ENCODE assay signal across 9 cellular contexts in the genomic region with DNA sequence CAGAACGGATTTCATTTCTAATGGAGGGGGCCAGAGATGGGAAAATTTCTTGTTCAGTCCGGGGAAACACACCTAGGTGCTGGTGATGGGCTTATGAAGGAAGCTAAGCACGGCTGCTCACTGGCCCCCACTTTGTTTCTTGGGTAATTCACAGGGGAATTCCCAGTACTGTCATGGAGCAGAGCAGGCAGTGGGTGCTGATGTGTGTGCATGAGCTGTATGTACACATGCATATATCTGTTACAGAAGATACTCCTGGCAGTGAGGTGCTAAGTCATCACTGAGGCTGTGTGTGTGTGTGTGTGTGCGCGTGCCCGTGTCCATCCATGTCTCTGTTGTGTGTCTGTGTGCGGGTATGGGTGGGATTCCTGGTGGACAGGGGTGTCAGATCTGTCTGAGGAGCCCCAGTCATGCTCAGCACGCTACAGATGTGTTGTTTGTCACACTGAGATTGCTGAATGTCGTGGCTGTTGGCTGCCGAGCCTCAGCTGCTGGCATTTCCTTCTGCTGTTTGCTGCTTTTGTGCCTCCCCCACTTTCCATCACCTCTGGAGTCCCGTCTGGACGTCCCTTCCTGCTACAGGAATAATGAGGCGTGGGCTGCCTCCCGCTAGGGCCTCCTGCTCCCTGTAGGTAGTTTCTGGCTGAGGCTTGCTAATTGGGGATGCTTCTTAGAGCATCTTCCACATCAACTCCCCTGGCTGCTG. TPM values are rescaled to one million over a fixed set of nuclear protein-coding genes. Genes with fewer than 3 reads are reported as not detected.
A peak's percentile ranks its signal among the peaks of the same experiment; 100 is the strongest.
DNase-seq lines count a peak whose midpoint lies in the region; ATAC-seq, FAIRE-seq and TF ChIP-seq lines count a peak whose summit lies in the region.
"Had no signal": no experiment of that assay in that cellular context is flagged by ENCODE, and none has a peak within 500 bp of the region (broad histone marks: within the 10 kb centered on the region; RNA-seq: fewer than 3 reads in every experiment).

No MANE protein-coding gene starts in this region.

- H3K27ac ChIP-seq in DND-41 (ENCODE audit: low read length) (no peak overlapping the region), Panc1 (ENCODE audit: low read length) (peak overlapping the region; percentile 49; the same call in 1 of the 2 replicates), GM12878 (ENCODE audit: control insufficient read depth, insufficient read depth) (peak overlapping the region; percentile 84), kidney (ENCODE audit: low read depth in 2 of 2, low read length in 2 of 2) (no peak overlapping the region), testis (peak overlapping the region in 1 of 2 donors; percentile 29)
- H3K27ac ChIP-seq: epithelial cell of prostate had no signal

- CTCF ChIA-PET in Panc1 (lab: Charles Lee): interaction anchor here (0.5 to 0.6 kb wide), 2 partner anchors 48 to 463 kb away, joined by 5 to 10 read pairs; no protein-coding TSS in a partner anchor
- CTCF ChIA-PET in GM12878 (lab: Yijun Ruan, JAX): interaction anchor here (0.6 to 2.7 kb wide), 19 partner anchors 9 to 670 kb away, joined by 3 to 33 read pairs (median 7); partner anchors contain the start of gene SCLT1

- H3K9ac ChIP-seq in DND-41 (ENCODE audit: low read depth, low read length): no peak overlapping the region
- peak overlapping the region; percentile 25; the same call in 1 of the 2 replicates for H3K9ac ChIP-seq in GM12878 (ENCODE audit: control insufficient read depth, insufficient read depth, low read length)
- H3K9ac ChIP-seq in kidney (ENCODE audit: low read length in 2 of 2): peak overlapping the region in 1 of 2 donors; percentile 22

- SMC1A ChIA-PET in GM12878 (lab: Charles Lee; ENCODE audit: uncharacterized antibody, unreplicated experiment): interaction anchor here (0.6 to 4.4 kb wide), 24 partner anchors 9 to 671 kb away, joined by 3 to 33 read pairs (median 4); no protein-coding TSS in a partner anchor

- 25% methylated on average over 14 of the region's 14 CpGs for WGBS in GM12878 (ENCODE audit: insufficient coverage, insufficient replicate concordance, low lambda C conversion rate, missing lambda C conversion rate)
- WGBS in testis, 2 donors: 79 to 81% methylated on average over 14 of the region's 14 CpGs

- no peak for TF ChIP-seq EP300 in GM12878 (IDR thresholded peaks at IDR 0.05; ENCODE audit: borderline replicate concordance in 1 of 2, control insufficient read depth in 1 of 2, low read depth in 2 of 2, low read length in 2 of 2)

- FAIRE-seq in GM12878 (lab: Jason Lieb, UNC) (no peak), kidney (lab: Jason Lieb, UNC) (no peak)

- TF ChIP-seq POLR2A in GM12878 (IDR thresholded peaks at IDR 0.05; ENCODE audit: low read depth, low read length) (peak; percentile 63; the same call in 1 of the 2 replicates), testis (IDR thresholded peaks at IDR 0.05) (no peak)

- TF ChIP-seq CTCF in DND-41 (IDR thresholded peaks at IDR 0.05; ENCODE audit: borderline replicate concordance, extremely low read depth, low read length, poor library complexity, severe bottlenecking) (no peak), Panc1 (IDR thresholded peaks at IDR 0.05) (no peak), GM12878 (IDR thresholded peaks at IDR 0.05 in 2 of 3, conservative IDR thresholded peaks at IDR 0.05 in 1 of 3; ENCODE audit: control insufficient read depth in 2 of 3, extremely low read depth in 1 of 3, insufficient read depth in 1 of 3, low read depth in 3 of 3, low read length in 3 of 3) (no peak), kidney (IDR thresholded peaks at IDR 0.05; ENCODE audit: borderline replicate concordance, extremely low read depth, insufficient read depth) (no peak), testis (IDR thresholded peaks at IDR 0.05) (no peak)

- H3K27me3 ChIP-seq in DND-41 (ENCODE audit: insufficient read depth, low read length, poor library complexity): no peaks in the 10 kb centered on the region
- no peaks in the 10 kb centered on the region for H3K27me3 ChIP-seq in Panc1 (ENCODE audit: control insufficient read depth, insufficient read depth, low read length)
- H3K27me3 ChIP-seq in GM12878 (replicated peaks in 1 of 2; ENCODE audit: control insufficient read depth in 2 of 2, insufficient read depth in 2 of 2, low read length in 1 of 2): no peaks in the 10 kb centered on the region
- H3K27me3 ChIP-seq in testis: no peaks in the 10 kb centered on the region

- RAD21 ChIA-PET in GM12878 (lab: Charles Lee; ENCODE audit: unreplicated experiment): interaction anchor here (0.7 to 2.9 kb wide), 18 partner anchors 8 to 573 kb away, joined by 3 to 35 read pairs (median 5); partner anchors contain the start of genes JADE1 and SCLT1

- in situ Hi-C loops in Panc1 (cut with HindIII; ENCODE audit: low pct_unique_long_range_greater_than_20kb, low sequenced_read_pairs): no loop called here
- in situ Hi-C loops in GM12878 (cut with MboI): loop anchor here (5.0 kb wide), 2 partner anchors 295 to 670 kb away; no protein-coding TSS in a partner anchor

- POLR2A ChIA-PET in Panc1 (lab: Charles Lee) (no interaction called here), GM12878 (lab: Charles Lee) (interaction anchor here (0.8 to 2.3 kb wide), 6 partner anchors 12 to 50 kb away, joined by 3 to 18 read pairs (median 4); no protein-coding TSS in a partner anchor)

- no peaks in the 10 kb centered on the region for H3K9me3 ChIP-seq in DND-41 (ENCODE audit: insufficient read depth, low read length, severe bottlenecking)
- no peaks in the 10 kb centered on the region for H3K9me3 ChIP-seq in Panc1 (ENCODE audit: control insufficient read depth, insufficient read depth, low read depth, low read length)
- no peaks in the 10 kb centered on the region for H3K9me3 ChIP-seq in GM12878 (replicated peaks; ENCODE audit: control insufficient read depth, insufficient read depth, low read length)
- H3K9me3 ChIP-seq in kidney (ENCODE audit: control insufficient read depth in 1 of 2, low read length in 2 of 2): no peaks in the 10 kb centered on the region
- no peaks in the 10 kb centered on the region for H3K9me3 ChIP-seq in testis

- peak; percentile 23 for ATAC-seq in DND-41 (ENCODE audit: insufficient read depth, low read depth)
- peak; percentile 48 for ATAC-seq in GM21737 (IDR thresholded peaks at IDR 0.05; ENCODE audit: unreplicated experiment)
- peak; percentile 63 for ATAC-seq in Panc1
- peak; percentile 91 for ATAC-seq in GM12878

- H2AFZ ChIP-seq in DND-41 (ENCODE audit: low read depth, low read length): no peak overlapping the region
- H2AFZ ChIP-seq in GM12878 (ENCODE audit: control insufficient read depth, low read depth, low read length): peak overlapping the region; percentile 24

- no peak overlapping the region for H3K4me2 ChIP-seq in DND-41 (ENCODE audit: insufficient read depth, low read length)
- peak overlapping the region; percentile 42 for H3K4me2 ChIP-seq in GM12878 (ENCODE audit: control insufficient read depth, insufficient read depth)

- H3K4me3 ChIP-seq in DND-41 (ENCODE audit: low read depth in 1 of 2, low read length in 2 of 2) (no peak overlapping the region), Panc1 (ENCODE audit: low read depth in 2 of 2, low read length in 2 of 2) (no peak overlapping the region), GM12878 (no peak overlapping the region; the same call in 1 of the 2 replicates), kidney (ENCODE audit: low read length in 2 of 2) (no peak overlapping the region), testis (no peak overlapping the region)

- intact Hi-C loops in Panc1 (cut with micrococcal nuclease; ENCODE audit: unreplicated experiment): no loop called here
- intact Hi-C loops in GM12878 (cut with micrococcal nuclease; ENCODE audit: unreplicated experiment): loop anchor here (1.0 kb wide), 5 partner anchors 51 to 671 kb away; no protein-coding TSS in a partner anchor
- intact Hi-C loops in kidney (cut with DNase I): loop anchor here (10.0 kb wide), 1 partner anchor 668 kb away; no protein-coding TSS in a partner anchor
- intact Hi-C loops in testis (cut with DNase I; ENCODE audit: low total_unique reads): loop anchor here (2.0 to 10.0 kb wide), 2 partner anchors 52 to 408 kb away; no protein-coding TSS in a partner anchor

- no peaks in the 10 kb centered on the region for H3K4me1 ChIP-seq in DND-41 (ENCODE audit: insufficient read depth, low read length)
- no peaks in the 10 kb centered on the region for H3K4me1 ChIP-seq in Panc1 (ENCODE audit: control insufficient read depth, insufficient read depth, low read length)
- peaks cover 36% of the 10 kb centered on the region for H3K4me1 ChIP-seq in GM12878 (ENCODE audit: control insufficient read depth, insufficient read depth, low read length)
- peaks cover 0 to 16% of the 10 kb centered on the region in 2 donors for H3K4me1 ChIP-seq in kidney (ENCODE audit: control insufficient read depth in 1 of 2, insufficient read depth in 1 of 2, low read depth in 1 of 2, low read length in 2 of 2)
- peaks cover 8% of the 10 kb centered on the region for H3K4me1 ChIP-seq in testis

- TF ChIP-seq RAD21 in GM12878 (IDR thresholded peaks at IDR 0.05; ENCODE audit: insufficient read depth, low read depth, low read length): no peak

- BruUV-seq in Panc1 (replicated peaks; lab: Mats Ljungman, UMichigan) (no TSS peak), GM12878 (replicated peaks; lab: Mats Ljungman, UMichigan) (no TSS peak)

- H4K20me1 ChIP-seq in DND-41 (ENCODE audit: insufficient read depth, low read length): peaks cover 35% of the 10 kb centered on the region
- H4K20me1 ChIP-seq in GM12878 (ENCODE audit: control insufficient read depth, insufficient read depth): no peaks in the 10 kb centered on the region

- H3K79me2 ChIP-seq in DND-41 (ENCODE audit: insufficient read depth, low read length): peaks cover 8% of the 10 kb centered on the region; the same call in 1 of the 2 replicates
- peaks cover 4% of the 10 kb centered on the region for H3K79me2 ChIP-seq in GM12878 (ENCODE audit: control insufficient read depth, insufficient read depth, low read length)

- H3K36me3 ChIP-seq in DND-41 (ENCODE audit: insufficient read depth, low read length) (peaks cover 99% of the 10 kb centered on the region), Panc1 (ENCODE audit: control insufficient read depth, insufficient read depth, low read length) (no peaks in the 10 kb centered on the region), GM12878 (ENCODE audit: control insufficient read depth in 2 of 2, insufficient read depth in 2 of 2, low read length in 1 of 2) (peaks cover 23 to 35% of the 10 kb centered on the region in 2 experiments), kidney (ENCODE audit: control insufficient read depth in 1 of 2, insufficient read depth in 2 of 2, low read length in 2 of 2) (peaks cover 43 to 63% of the 10 kb centered on the region in 2 donors), testis (ENCODE audit: low read depth, missing control alignments) (no peaks in the 10 kb centered on the region)

- no peak for DNase-seq in DND-41
- no peak for DNase-seq in Panc1 (ENCODE audit: low read depth, low spot score)
- peak; percentile 63 for DNase-seq in GM12878 (ENCODE audit: low read depth, low spot score)
- DNase-seq in stimulated activated CD4-positive, alpha-beta T cell treated with anti-CD3 and anti-CD28 coated beads, Interleukin-12 subunit alpha, Interleukin-12 subunit beta, amount 100 ng/mL, for 48 hours (ENCODE audit: low read depth in 2 of 3, low spot score in 1 of 3): peak in 2 of 3 donors; percentile 25 to 27
- no peak for DNase-seq in kidney
- no peak for DNase-seq in testis
- no peak for DNase-seq in putamen (ENCODE audit: low spot score)

RNA-seq across cellular contexts. Expression of gene JADE1, which starts 53.3 kb away (rescaled TPM):
- total RNA-seq in Panc1 (2021; ENCODE audit: unreplicated experiment) (23.4 TPM), GM12878 (2014; rRNA removed) (16.5 TPM in 2 replicates), GM12878 (2014; rRNA removed; fragmentation: Illumina TruSeq; extraction: Trizol) (17.2 and 17.8 TPM in 2 replicates), GM12878 (2021) (22.4 and 27.2 TPM in 2 replicates), kidney (119 TPM), testis (10 to 100 TPM; 28.9 to 32.2 TPM)
- 11.1 TPM for polyA plus RNA-seq in Panc1 (2012; ENCODE audit: insufficient read length)
- total RNA-seq in GM12878 (2013; cell fraction: nucleolus; rRNA removed): 38.3 and 39.7 TPM in 2 replicates
- polyA plus RNA-seq in GM12878 (2011; ENCODE audit: low read depth): 9.6 TPM
- polyA plus RNA-seq in GM12878 (2011; rRNA removed) (15.0 and 15.2 TPM in 2 replicates), GM12878 (2014; fragmentation: Illumina TruSeq; extraction: Trizol) (14.4 and 17.9 TPM in 2 replicates), GM12878 (2014; fragmentation: Nextera tagmentation; extraction: Ambion mirVana) (1 to 10 TPM; 5.9 to 6.3 TPM), GM12878 (2014; rRNA removed) (11.8 and 13.6 TPM in 2 replicates), GM12878 (2016; fragmentation: Nextera tagmentation; extraction: Ambion mirVana) (10 to 100 TPM; 18.6 to 19.4 TPM), kidney (ENCODE audit: insufficient read depth, low read depth, low replicate concordance) (23.0 TPM), testis (ENCODE audit: insufficient read depth, low read depth, low replicate concordance) (19.1 TPM)
- polyA plus RNA-seq in GM12878 (2011; cell fraction: cytosol; rRNA removed): 11.4 and 12.2 TPM in 2 replicates
- 20.8 and 25.7 TPM in 2 replicates for polyA plus RNA-seq in GM12878 (2011; cell fraction: nucleus; rRNA removed)
- polyA plus RNA-seq in GM12878 (2012): 12.5 and 13.0 TPM in 2 replicates
- 25.3 and 25.9 TPM in 2 replicates for polyA minus RNA-seq in GM12878 (2011; rRNA and poly(A)+ RNA removed)
- 9.2 and 10.0 TPM in 2 replicates for polyA minus RNA-seq in GM12878 (2011; cell fraction: cytosol; rRNA and poly(A)+ RNA removed)
- polyA minus RNA-seq in GM12878 (2011; cell fraction: nucleus; rRNA and poly(A)+ RNA removed): 11.4 and 23.8 TPM in 2 replicates

Comparison
In these comparisons a context has a peak if more than half of its experiments do, and no peak if none do; other contexts are left out.
1. ATAC-seq: peak in every context shown above with its lines; median percentile 91 in GM12878; 63 in Panc1; 48 in GM21737; 23 in DND-41.
2. DNase-seq: peak in GM12878 (single experiment) and stimulated activated CD4-positive, alpha-beta T cell treated with anti-CD3 and anti-CD28 coated beads, Interleukin-12 subunit alpha, Interleukin-12 subunit beta, amount 100 ng/mL, for 48 hours (2 of 3); none in DND-41 (single experiment), Panc1 (single experiment), kidney (single experiment), testis (single experiment) and putamen (single experiment).
3. H3K27ac ChIP-seq: peak in Panc1 (single experiment) and GM12878 (single experiment); none in DND-41 (single experiment) and kidney (0 of 2).